In genomic region chr3:130178855-130179254, GRCh38 we compare ENCODE assay signal across 8 cellular contexts.
DNase-seq lines count a peak whose midpoint lies in the region; ATAC-seq and TF ChIP-seq lines count a peak whose summit lies in the region.
"Not testable (repeated sequence)": the region's sequence is repeated elsewhere in the genome, so short reads cannot be mapped to it uniquely, and the experiment has no call there.

No MANE protein-coding gene starts in this region.

- H3K4me3 ChIP-seq in Loucy (ENCODE audit: low read length, poor library complexity, severe bottlenecking); hepatocyte; transverse colon: not testable (repeated sequence)

- TF ChIP-seq EP300 in transverse colon (IDR thresholded peaks at IDR 0.05; ENCODE audit: low read depth): not testable (repeated sequence)

- H3K36me3 Mint-ChIP-seq in activated CD4-positive, alpha-beta T cell treated with anti-CD3 and anti-CD28 coated beads, Interleukin-2, amount 10 ng/mL, durations not matched to agents 24 days and 14 days (ENCODE audit: low read depth); activated T-helper 17 cell treated with anti-CD3 and anti-CD28 coated beads, Interleukin-2, amount 50 U/mL, for 72 hours (ENCODE audit: low read depth); brain; nephron progenitor cell (ENCODE audit: low read depth): not testable (repeated sequence)

- H3K9me3 ChIP-seq in Loucy (ENCODE audit: insufficient read depth, low read depth, low read length); hepatocyte (ENCODE audit: low read depth); transverse colon: not testable (repeated sequence)

- H3K27me3 Mint-ChIP-seq in activated CD4-positive, alpha-beta T cell treated with anti-CD3 and anti-CD28 coated beads, Interleukin-2, amount 10 ng/mL, durations not matched to agents 24 days and 14 days: peaks cover 14% of the 10 kb centered on the region
- not testable (repeated sequence) for H3K27me3 Mint-ChIP-seq in activated T-helper 17 cell treated with anti-CD3 and anti-CD28 coated beads, Interleukin-2, amount 50 U/mL, for 72 hours; brain; nephron progenitor cell (ENCODE audit: low read depth, poor library complexity)

- not testable (repeated sequence) for H3K9me2 ChIP-seq in Loucy (replicated peaks; ENCODE audit: low read depth, low read length); hepatocyte (replicated peaks; ENCODE audit: insufficient read depth)

- peak overlapping the region; percentile 59 for H3K4me3 Mint-ChIP-seq in activated CD4-positive, alpha-beta T cell treated with anti-CD3 and anti-CD28 coated beads, Interleukin-2, amount 10 ng/mL, durations not matched to agents 24 days and 14 days
- peak overlapping the region; percentile 70 for H3K4me3 Mint-ChIP-seq in activated T-helper 17 cell treated with anti-CD3 and anti-CD28 coated beads, Interleukin-2, amount 50 U/mL, for 72 hours
- peak overlapping the region in 3 of 5 experiments; percentile 71 to 77 (median 74) for H3K4me3 Mint-ChIP-seq in brain
- peak overlapping the region; percentile 34 for H3K4me3 Mint-ChIP-seq in nephron progenitor cell

- H2AFZ ChIP-seq in Loucy (ENCODE audit: low read length); hepatocyte: not testable (repeated sequence)

- H3K4me1 Mint-ChIP-seq in activated CD4-positive, alpha-beta T cell treated with anti-CD3 and anti-CD28 coated beads, Interleukin-2, amount 10 ng/mL, durations not matched to agents 24 days and 14 days: peaks cover 12% of the 10 kb centered on the region
- peaks cover 21% of the 10 kb centered on the region for H3K4me1 Mint-ChIP-seq in activated T-helper 17 cell treated with anti-CD3 and anti-CD28 coated beads, Interleukin-2, amount 50 U/mL, for 72 hours
- H3K4me1 Mint-ChIP-seq in brain (peaks cover 30% of the 10 kb centered on the region), nephron progenitor cell (peaks cover 75% of the 10 kb centered on the region)

- H3K9ac ChIP-seq in Loucy (ENCODE audit: low read depth, low read length, poor library complexity, severe bottlenecking): not testable (repeated sequence)

- intact Hi-C loops in activated CD4-positive, alpha-beta T cell treated with anti-CD3 and anti-CD28 coated beads, Interleukin-2, amount 10 ng/mL, durations not matched to agents 24 days and 14 days (cut with micrococcal nuclease); transverse colon (cut with DNase I; ENCODE audit: low total_unique reads): not testable (repeated sequence)

- H3K27ac ChIP-seq in hepatocyte: peak overlapping the region; percentile 59
- peak overlapping the region; percentile 6 to 34 (median 23) for H3K27ac ChIP-seq in transverse colon

- 27% methylated on average over 3 of the region's 3 CpGs for WGBS in hepatocyte (ENCODE audit: low lambda C conversion rate, missing lambda C conversion rate)
- WGBS in transverse colon (ENCODE audit: low coverage in 1 of 2), 2 donors: 24% methylated on average over 3 of the region's 3 CpGs; no CpG with 5 or more reads in 1 of the 2 donors

- TF ChIP-seq POLR2A in transverse colon (IDR thresholded peaks at IDR 0.05): not testable (repeated sequence)

- ATAC-seq in activated T-helper 17 cell treated with anti-CD3 and anti-CD28 coated beads, Interleukin-2, amount 50 U/mL, for 72 hours (replicated peaks): not testable (repeated sequence)

- not testable (repeated sequence) for H3K27me3 ChIP-seq in Loucy (ENCODE audit: insufficient read depth, low read length, poor library complexity, severe bottlenecking); hepatocyte; transverse colon

- in situ Hi-C loops in transverse colon (cut with MboI; ENCODE audit: low pct_ligation_motif_present in 1 of 4, low pct_unique_long_range_greater_than_20kb in 1 of 4, low sequenced_read_pairs in 3 of 4): not testable (repeated sequence)

- not testable (repeated sequence) for H3F3A ChIP-seq in Loucy (ENCODE audit: low read depth)

- not testable (repeated sequence) for TF ChIP-seq CTCF in Loucy (conservative IDR thresholded peaks at IDR 0.05; ENCODE audit: low read length); brain (conservative IDR thresholded peaks at IDR 0.05); hepatocyte (IDR thresholded peaks at IDR 0.05; ENCODE audit: poor library complexity); nephron progenitor cell (IDR thresholded peaks at IDR 0.05); transverse colon (IDR thresholded peaks at IDR 0.05)

- not testable (repeated sequence) for H3K79me2 ChIP-seq in Loucy (ENCODE audit: insufficient read depth, low read length); hepatocyte

- not testable (repeated sequence) for H3K9me3 Mint-ChIP-seq in activated CD4-positive, alpha-beta T cell treated with anti-CD3 and anti-CD28 coated beads, Interleukin-2, amount 10 ng/mL, durations not matched to agents 24 days and 14 days; activated T-helper 17 cell treated with anti-CD3 and anti-CD28 coated beads, Interleukin-2, amount 50 U/mL, for 72 hours; brain; nephron progenitor cell

- H3K27ac Mint-ChIP-seq in activated CD4-positive, alpha-beta T cell treated with anti-CD3 and anti-CD28 coated beads, Interleukin-2, amount 10 ng/mL, durations not matched to agents 24 days and 14 days: peak overlapping the region; percentile 73
- H3K27ac Mint-ChIP-seq in activated T-helper 17 cell treated with anti-CD3 and anti-CD28 coated beads, Interleukin-2, amount 50 U/mL, for 72 hours: peak overlapping the region; percentile 72
- H3K27ac Mint-ChIP-seq in brain (peak overlapping the region in 3 of 5 experiments; percentile 6 to 58 (median 46)), nephron progenitor cell (peak overlapping the region; percentile 80)

- not testable (repeated sequence) for H4K20me1 ChIP-seq in Loucy (ENCODE audit: insufficient read depth, low read length, poor library complexity, severe bottlenecking); hepatocyte (ENCODE audit: insufficient read depth, poor library complexity, severe bottlenecking)

- H3K36me3 ChIP-seq in Loucy (ENCODE audit: insufficient read depth, low read length); hepatocyte (replicated peaks; ENCODE audit: insufficient read depth, low read depth); transverse colon: not testable (repeated sequence)

- not testable (repeated sequence) for H3K4me1 ChIP-seq in Loucy (ENCODE audit: insufficient read depth, low read length, poor library complexity, severe bottlenecking); transverse colon
- H3K4me1 ChIP-seq in hepatocyte (ENCODE audit: insufficient read depth): peaks cover 17% of the 10 kb centered on the region

- peak; percentile 3 for DNase-seq in EH (ENCODE audit: low read depth)
- DNase-seq in activated CD4-positive, alpha-beta T cell treated with anti-CD3 and anti-CD28 coated beads, Interleukin-2, amount 10 ng/mL, durations not matched to agents 24 days and 14 days: peak; percentile 62
- DNase-seq in hepatocyte (ENCODE audit: low spot score); nephron progenitor cell; transverse colon: not testable (repeated sequence)

- H3K4me2 ChIP-seq in Loucy (ENCODE audit: low read depth, low read length, poor library complexity, severe bottlenecking) (peak overlapping the region; percentile 67), hepatocyte (peak overlapping the region; percentile 57)
